In the genomic region with DNA sequence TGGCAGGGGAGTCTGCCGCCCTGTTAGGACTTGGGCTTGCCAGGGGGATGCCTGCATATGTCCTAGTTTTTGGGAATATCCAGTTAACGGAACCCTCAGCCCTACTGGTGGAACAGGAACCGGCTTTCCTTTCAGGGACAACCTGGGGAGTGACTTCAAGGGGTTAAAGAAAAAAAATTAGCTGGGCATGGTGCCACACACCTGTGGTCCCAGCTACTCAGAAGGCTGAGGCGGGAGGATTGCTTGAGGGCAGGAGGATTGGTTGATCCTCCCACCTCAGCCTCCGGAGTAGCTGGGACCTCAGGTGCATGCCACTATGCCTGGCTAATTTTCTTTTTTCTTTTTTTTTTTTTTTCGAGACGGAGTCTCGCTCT, we compare ENCODE assay signal across 22 cellular contexts. TPM values are rescaled to one million over a fixed set of nuclear protein-coding genes. Genes with fewer than 3 reads are reported as not detected.
DNase-seq lines count a peak whose midpoint lies in the region; ATAC-seq and TF ChIP-seq lines count a peak whose summit lies in the region.
"Had no signal": no experiment of that assay in that cellular context is flagged by ENCODE, and none has a peak within 500 bp of the region (broad histone marks: within the 10 kb centered on the region; RNA-seq: fewer than 3 reads in every experiment).

No MANE protein-coding gene starts in this region.

- H3K27ac ChIP-seq in parathyroid adenoma: no peak overlapping the region
- H3K27ac ChIP-seq in prostate gland: no peak overlapping the region
- H3K27ac ChIP-seq: KMS-11 had no signal

- H3K36me3 ChIP-seq in parathyroid adenoma (ENCODE audit: control insufficient read depth, insufficient read depth, low read length) (no peaks in the 10 kb centered on the region), prostate gland (peaks cover 8 to 14% of the 10 kb centered on the region in 2 donors)

- H3K4me3 Mint-ChIP-seq in T-helper 1 cell treated with Interleukin-12 subunit alpha and Interleukin-12 subunit beta and Interleukin-4 antibody, amounts not matched to agents 30 μg/mL and 1 μg/mL, for 36 hours: no peak overlapping the region
- H3K4me3 Mint-ChIP-seq: CD8-positive, alpha-beta T cell had no signal

- ATAC-seq in GM19397 (IDR thresholded peaks at IDR 0.05; ENCODE audit: unreplicated experiment): no peak
- ATAC-seq: CD8-positive, alpha-beta T cell had no signal

- H2AFZ ChIP-seq in parathyroid adenoma: peak overlapping the region; percentile 75

- peaks cover 2% of the 10 kb centered on the region for H3K4me1 Mint-ChIP-seq in T-helper 1 cell treated with Interleukin-12 subunit alpha and Interleukin-12 subunit beta and Interleukin-4 antibody, amounts not matched to agents 30 μg/mL and 1 μg/mL, for 36 hours (ENCODE audit: low read depth)

- peak overlapping the region; percentile 26 for H3K27ac Mint-ChIP-seq in T-helper 1 cell treated with Interleukin-12 subunit alpha and Interleukin-12 subunit beta and Interleukin-4 antibody, amounts not matched to agents 30 μg/mL and 1 μg/mL, for 36 hours
- H3K27ac Mint-ChIP-seq: CD8-positive, alpha-beta T cell had no signal

- intact Hi-C loops in prostate gland (cut with DNase I): no loop called here

- H3K4me2 ChIP-seq in parathyroid adenoma (ENCODE audit: low read length): peak overlapping the region; percentile 46
- H3K4me2 ChIP-seq: KMS-11, SK-N-SH had no signal

- H3K27me3 ChIP-seq in parathyroid adenoma (ENCODE audit: control insufficient read depth, insufficient read depth, low read length): no peaks in the 10 kb centered on the region
- no peaks in the 10 kb centered on the region for H3K27me3 ChIP-seq in prostate gland (replicated peaks; ENCODE audit: insufficient read depth)

- H3K9me3 ChIP-seq in parathyroid adenoma (ENCODE audit: control insufficient read depth, low read length) (no peaks in the 10 kb centered on the region), prostate gland (no peaks in the 10 kb centered on the region)
- H3K9me3 ChIP-seq: SK-N-SH had no signal

- no peak for TF ChIP-seq POLR2A in prostate gland (IDR thresholded peaks at IDR 0.05)

- peaks cover 38% of the 10 kb centered on the region for H3K36me3 Mint-ChIP-seq in T-helper 1 cell treated with Interleukin-12 subunit alpha and Interleukin-12 subunit beta and Interleukin-4 antibody, amounts not matched to agents 30 μg/mL and 1 μg/mL, for 36 hours (ENCODE audit: low read depth)

- no peaks in the 10 kb centered on the region for H3K79me2 ChIP-seq in parathyroid adenoma

- H3K9ac ChIP-seq in parathyroid adenoma: no peak overlapping the region
- H3K9ac ChIP-seq: KMS-11, SK-N-SH had no signal

- no peaks in the 10 kb centered on the region for H3K27me3 Mint-ChIP-seq in T-helper 1 cell treated with Interleukin-12 subunit alpha and Interleukin-12 subunit beta and Interleukin-4 antibody, amounts not matched to agents 30 μg/mL and 1 μg/mL, for 36 hours (ENCODE audit: low read depth)

- H3K9me3 Mint-ChIP-seq in T-helper 1 cell treated with Interleukin-12 subunit alpha and Interleukin-12 subunit beta and Interleukin-4 antibody, amounts not matched to agents 30 μg/mL and 1 μg/mL, for 36 hours: no peaks in the 10 kb centered on the region
- H3K9me3 Mint-ChIP-seq: CD8-positive, alpha-beta T cell had no signal

- peaks cover 3% of the 10 kb centered on the region for H3K4me1 ChIP-seq in parathyroid adenoma
- no peaks in the 10 kb centered on the region for H3K4me1 ChIP-seq in prostate gland (replicated peaks)

- no peak for DNase-seq in T-helper 1 cell
- DNase-seq in DMS79 treated with DMSO at 0.1 percent for 48 hours (lab: John Stamatoyannopoulos, UW): peak; percentile 2
- DNase-seq in RPMI8226: peak; percentile 48
- DNase-seq in prostate gland (ENCODE audit: low spot score): no peak
- DNase-seq: AML-193; C1 segment of cervical spinal cord; CD8-positive, alpha-beta T cell; DMS153; GDM1; GOT3; HCEC 1CT; NCI-H1436; NCI-H1930; NCI-H345; NCI-H524; NCI-H82; SHP77 treated with DMSO at 0.1 percent for 48 hours; SK-N-SH had no signal

- 76% methylated on average over 8 of the region's 8 CpGs for WGBS in prostate gland

- TF ChIP-seq CTCF in parathyroid adenoma (IDR thresholded peaks at IDR 0.05) (no peak), prostate gland (IDR thresholded peaks at IDR 0.05) (no peak)

- H3K4me3 ChIP-seq in parathyroid adenoma (ENCODE audit: low read depth, low read length) (no peak overlapping the region), prostate gland (no peak overlapping the region)

RNA-seq across cellular contexts. Expression of a gene that starts 22.5 kb away (rescaled TPM):
- 10 to 100 TPM; 17.4 to 41.5 TPM for total RNA-seq in prostate gland

RNA-seq across cellular contexts. Expression of a gene that starts 43.8 kb away (rescaled TPM):
- total RNA-seq in prostate gland: 1 to 10 TPM in 1 of 2 donors, under 1 TPM in 1; 0.73 to 5.0 TPM

Comparison
In these comparisons a context has a peak if more than half of its experiments do, and no peak if none do; other contexts are left out.
1. DNase-seq: peak in DMS79 treated with DMSO at 0.1 percent for 48 hours (single experiment) and RPMI8226 (single experiment); none in T-helper 1 cell (0 of 5) and prostate gland (single experiment).